ENCODE assay signal across 19 cellular contexts in the genomic region with DNA sequence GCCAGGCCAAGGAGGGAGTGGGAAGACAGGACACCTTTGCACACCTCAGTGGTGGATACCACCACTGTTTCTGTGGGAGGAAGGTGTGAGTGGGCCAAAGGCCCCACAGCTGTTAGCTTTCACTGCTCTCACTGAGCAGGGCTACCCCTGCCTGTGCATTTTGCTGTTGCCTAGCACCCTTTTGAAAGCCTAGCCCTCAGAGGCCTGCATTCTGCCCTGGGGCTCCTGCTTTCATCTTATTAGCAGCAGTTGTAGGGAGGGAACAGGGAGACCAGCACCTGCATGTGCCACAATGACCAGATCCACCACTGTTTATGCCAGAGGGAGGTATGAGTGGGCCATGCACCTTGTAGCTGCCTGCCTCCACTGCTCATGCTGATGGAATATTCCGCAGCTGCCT.
"Had no signal": no experiment of that assay in that cellular context is flagged by ENCODE, and none has a peak within 500 bp of the region (broad histone marks: within the 10 kb centered on the region; RNA-seq: fewer than 3 reads in every experiment).

No MANE protein-coding gene starts in this region.

- H3K9me3 ChIP-seq: adrenal gland, gastroesophageal sphincter, thyroid gland had no signal

- H3K36me3 ChIP-seq: adrenal gland, gastroesophageal sphincter, heart right ventricle, spleen, thyroid gland had no signal

- H3K36me3 Mint-ChIP-seq: activated naive CD4-positive, alpha-beta T cell treated with anti-CD3 and anti-CD28 coated beads, Interleukin-2, amount 50 U/mL, for 72 hours; immature natural killer cell had no signal

- DNase-seq: activated CD4-positive, alpha-beta T cell treated with anti-CD3 and anti-CD28 coated beads, Interleukin-2, amount 50 U/mL, for 48 hours; activated gamma-delta T cell treated with Interleukin-2 at 50 U/mL for 16 hours; activated T-cell treated with anti-CD3 and anti-CD28 coated beads for 4 hours; adrenal gland; cerebellar nuclear complex; cortex of kidney; effector CD4-positive, alpha-beta T cell; heart right ventricle; immature natural killer cell; nephron progenitor cell; retina; spleen; stimulated activated CD4-positive, alpha-beta T cell treated with anti-CD3 and anti-CD28 coated beads, Interleukin-4, amount 100 ng/mL, for 4 hours; stimulated activated naive CD4-positive, alpha-beta T cell; thyroid gland had no signal

- ATAC-seq: activated naive CD4-positive, alpha-beta T cell treated with anti-CD3 and anti-CD28 coated beads, Interleukin-2, amount 50 U/mL, for 72 hours; gastroesophageal sphincter had no signal

- H3K27ac ChIP-seq: adrenal gland, gastroesophageal sphincter, heart right ventricle, spleen, thyroid gland had no signal

- H3K27ac Mint-ChIP-seq: activated naive CD4-positive, alpha-beta T cell treated with anti-CD3 and anti-CD28 coated beads, Interleukin-2, amount 50 U/mL, for 72 hours; activated T-helper 1 cell treated with anti-CD3 and anti-CD28 coated beads, Interleukin-12 subunit alpha, Interleukin-12 subunit beta, Interleukin-2, Interleukin-4 antibody, amounts not matched to agents 30 ng/mL and 10 ng/mL and 1 ng/mL, durations not matched to agents 14 hours and 24 hours and 36 hours; nephron progenitor cell; T-helper 2 cell treated with Interferon-gamma antibody and Interleukin-4, amounts not matched to agents 5 μg/mL and 100 μg/mL, for 36 hours had no signal

- H3K9me3 Mint-ChIP-seq: activated T-helper 1 cell treated with anti-CD3 and anti-CD28 coated beads, Interleukin-12 subunit alpha, Interleukin-12 subunit beta, Interleukin-2, Interleukin-4 antibody, amounts not matched to agents 30 ng/mL and 10 ng/mL and 1 ng/mL, durations not matched to agents 14 hours and 24 hours and 36 hours; immature natural killer cell; nephron progenitor cell; T-helper 2 cell treated with Interferon-gamma antibody and Interleukin-4, amounts not matched to agents 5 μg/mL and 100 μg/mL, for 36 hours had no signal

- H3K4me1 Mint-ChIP-seq: immature natural killer cell, nephron progenitor cell had no signal

- H3K4me1 ChIP-seq: adrenal gland, gastroesophageal sphincter, spleen had no signal

- H3K4me3 ChIP-seq: adrenal gland, gastroesophageal sphincter, heart right ventricle, thyroid gland had no signal

- H3K27me3 ChIP-seq: adrenal gland, gastroesophageal sphincter, heart right ventricle, spleen, thyroid gland had no signal

- H3K4me3 Mint-ChIP-seq: activated T-helper 1 cell treated with anti-CD3 and anti-CD28 coated beads, Interleukin-12 subunit alpha, Interleukin-12 subunit beta, Interleukin-2, Interleukin-4 antibody, amounts not matched to agents 30 ng/mL and 10 ng/mL and 1 ng/mL, durations not matched to agents 14 hours and 24 hours and 36 hours; nephron progenitor cell; T-helper 2 cell treated with Interferon-gamma antibody and Interleukin-4, amounts not matched to agents 5 μg/mL and 100 μg/mL, for 36 hours had no signal
